Comparison of ENCODE assay signal across 8 cellular contexts in the genomic region with DNA sequence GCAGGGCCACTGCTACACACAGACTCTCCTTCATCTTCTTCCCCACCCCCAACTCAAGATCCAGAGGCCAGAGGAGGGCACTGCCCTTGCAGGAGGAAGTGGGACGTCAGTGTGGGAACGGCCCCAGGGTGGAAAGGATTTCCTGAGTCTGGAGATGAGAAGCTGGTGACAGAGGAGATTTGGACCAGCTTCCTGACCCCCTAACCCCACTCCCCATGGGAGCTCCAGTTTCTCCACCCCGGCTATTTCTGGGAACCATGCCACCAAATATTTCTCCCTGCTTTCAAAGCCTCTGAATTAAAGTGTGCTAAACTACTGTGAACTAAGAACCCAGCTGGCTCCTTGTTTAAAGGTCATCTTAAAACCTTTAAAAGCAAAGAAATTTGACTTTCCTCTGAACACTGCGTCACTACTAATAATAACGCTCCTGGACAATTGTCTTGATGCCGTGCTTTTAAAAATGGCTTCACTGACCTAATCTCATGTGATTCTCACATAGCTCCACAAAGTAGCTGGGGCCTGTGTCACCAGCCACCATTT. TPM values are rescaled to one million over a fixed set of nuclear protein-coding genes. Genes with fewer than 3 reads are reported as not detected.
A peak's percentile ranks its signal among the peaks of the same experiment; 100 is the strongest.
DNase-seq lines count a peak whose midpoint lies in the region; ATAC-seq and TF ChIP-seq lines count a peak whose summit lies in the region.

No MANE protein-coding gene starts in this region.

- no peak overlapping the region for H4K5ac ChIP-seq in H9 (ENCODE audit: insufficient read length, low read depth, low read length)

- no peak overlapping the region for H4K8ac ChIP-seq in H9 (replicated peaks; ENCODE audit: insufficient read length, low read depth, low read length)

- peak; percentile 39 for DNase-seq in H9
- DNase-seq in brain microvascular endothelial cell, result peak; percentile 93
- peak; percentile 35 for DNase-seq in kidney glomerular epithelial cell (lab: John Stamatoyannopoulos, UW)
- peak; percentile 33 for DNase-seq in stomach
- DNase-seq in activated T-helper 2 cell treated with anti-CD3 and anti-CD28 coated beads, Interferon-gamma antibody, Interleukin-2, Interleukin-4, amounts not matched to agents 10 μg/mL and 5 μg/mL and 100 μg/mL, durations not matched to agents 14 hours and 24 hours and 36 hours (ENCODE audit: low spot score), result no peak
- no peak for DNase-seq in activated CD4-positive, CD25-positive, alpha-beta regulatory T cell treated with anti-CD3 and anti-CD28 coated beads, Interleukin-2, amount 50 U/mL, for 72 hours
- no peak for DNase-seq in activated T-cell treated with anti-CD3 and anti-CD28 coated beads, Interleukin-2, amount 50 U/mL, for 48 hours

- intact Hi-C loops in stomach (cut with DNase I; ENCODE audit: low total_unique reads), result no loop called here
- intact Hi-C loops in activated T-helper 2 cell treated with anti-CD3 and anti-CD28 coated beads, Interferon-gamma antibody, Interleukin-2, Interleukin-4, amounts not matched to agents 10 μg/mL and 5 μg/mL and 100 μg/mL, durations not matched to agents 14 hours and 24 hours and 36 hours (cut with micrococcal nuclease), result no loop called here

- no peak for TF ChIP-seq POLR2A in stomach (IDR thresholded peaks at IDR 0.05)

- in situ Hi-C loops in brain microvascular endothelial cell (cut with HindIII; ENCODE audit: low pct_ligation_motif_present, low sequenced_read_pairs), result no loop called here

- no peak overlapping the region; a peak in 1 of 7 replicates for H3K27ac Mint-ChIP-seq in H9
- no peak overlapping the region for H3K27ac Mint-ChIP-seq in activated T-helper 2 cell treated with anti-CD3 and anti-CD28 coated beads, Interferon-gamma antibody, Interleukin-2, Interleukin-4, amounts not matched to agents 10 μg/mL and 5 μg/mL and 100 μg/mL, durations not matched to agents 14 hours and 24 hours and 36 hours

- no peak overlapping the region for H2BK12ac ChIP-seq in H9 (ENCODE audit: insufficient read length, low read depth, low read length)

- H4K20me1 ChIP-seq in H9 (ENCODE audit: control insufficient read depth, insufficient read depth, insufficient read length), result peaks cover 2% of the 10 kb centered on the region

- H3K23me2 ChIP-seq in H9 (ENCODE audit: insufficient read length, low read depth, low read length, poor library complexity, severe bottlenecking), result no peaks in the 10 kb centered on the region

- no peaks in the 10 kb centered on the region for H3K79me2 ChIP-seq in H9 (ENCODE audit: insufficient read depth, low read length)

- H3T11ph ChIP-seq in H9 (ENCODE audit: low read length), result no peak overlapping the region

- H3K36me3 ChIP-seq in brain microvascular endothelial cell (replicated peaks) (no peaks in the 10 kb centered on the region), stomach (no peaks in the 10 kb centered on the region)

- H3K36me3 Mint-ChIP-seq in H9 (ENCODE audit: insufficient read depth in 1 of 3, low read depth in 3 of 3), result no peaks in the 10 kb centered on the region
- peaks cover 14% of the 10 kb centered on the region for H3K36me3 Mint-ChIP-seq in activated T-helper 2 cell treated with anti-CD3 and anti-CD28 coated beads, Interferon-gamma antibody, Interleukin-2, Interleukin-4, amounts not matched to agents 10 μg/mL and 5 μg/mL and 100 μg/mL, durations not matched to agents 14 hours and 24 hours and 36 hours (ENCODE audit: low read depth)

- no peak overlapping the region for H3K23ac ChIP-seq in H9 (ENCODE audit: insufficient read length, low read depth, low read length)

- no peak overlapping the region for H2BK120ac ChIP-seq in H9 (ENCODE audit: low read depth, low read length, poor library complexity, severe bottlenecking)

- no peaks in the 10 kb centered on the region for H3K79me1 ChIP-seq in H9 (ENCODE audit: insufficient read depth, low read depth, low read length, poor library complexity, severe bottlenecking)

- H3K4me1 Mint-ChIP-seq in H9, result peaks cover 5 to 10% of the 10 kb centered on the region in 2 experiments; a peak in 3 of 4 replicates
- peaks cover 22% of the 10 kb centered on the region for H3K4me1 Mint-ChIP-seq in activated T-helper 2 cell treated with anti-CD3 and anti-CD28 coated beads, Interferon-gamma antibody, Interleukin-2, Interleukin-4, amounts not matched to agents 10 μg/mL and 5 μg/mL and 100 μg/mL, durations not matched to agents 14 hours and 24 hours and 36 hours (ENCODE audit: low read depth)

- H3K4ac ChIP-seq in H9 (ENCODE audit: low read depth, low read length), result no peak overlapping the region

- no peak overlapping the region for H3K4me3 Mint-ChIP-seq in H9
- H3K4me3 Mint-ChIP-seq in activated T-helper 2 cell treated with anti-CD3 and anti-CD28 coated beads, Interferon-gamma antibody, Interleukin-2, Interleukin-4, amounts not matched to agents 10 μg/mL and 5 μg/mL and 100 μg/mL, durations not matched to agents 14 hours and 24 hours and 36 hours (ENCODE audit: low read depth), result no peak overlapping the region

- H2BK5ac ChIP-seq in H9 (ENCODE audit: insufficient read length, low read length), result no peak overlapping the region

- H2BK15ac ChIP-seq in H9 (ENCODE audit: low read depth, low read length), result no peak overlapping the region

- TF ChIP-seq CTCF in H9 (conservative IDR thresholded peaks at IDR 0.05) (no peak), brain microvascular endothelial cell (IDR thresholded peaks at IDR 0.05; ENCODE audit: low read depth, low read length, missing control alignments) (peak; percentile 5), stomach (IDR thresholded peaks at IDR 0.05) (no peak)

- TF ChIP-seq EP300 in stomach (IDR thresholded peaks at IDR 0.05), result no peak

- H3K27me3 ChIP-seq in H9 (ENCODE audit: insufficient read depth, low read length) (no peaks in the 10 kb centered on the region), brain microvascular endothelial cell (replicated peaks) (no peaks in the 10 kb centered on the region), stomach (no peaks in the 10 kb centered on the region)

- no peak overlapping the region for H4K91ac ChIP-seq in H9 (ENCODE audit: insufficient read length, low read depth, low read length)

- H3K14ac ChIP-seq in H9 (ENCODE audit: insufficient read depth, low read length), result 0 out of 2 replicates have a peak overlapping the region, but pooled peaks have one; percentile 8

- H2AFZ ChIP-seq in H9 (ENCODE audit: low read length), result no peak overlapping the region

- no peak overlapping the region for H3K27ac ChIP-seq in H9 (ENCODE audit: insufficient read length, low read depth, low read length)
- peak overlapping the region; percentile 79 for H3K27ac ChIP-seq in brain microvascular endothelial cell
- peak overlapping the region; percentile 37 to 83 (median 71) for H3K27ac ChIP-seq in stomach

- H3K18ac ChIP-seq in H9 (ENCODE audit: insufficient read length, low read depth, low read length), result no peak overlapping the region

- ATAC-seq in GM21528 (IDR thresholded peaks at IDR 0.05; ENCODE audit: low FRiP score, unreplicated experiment), result no peak

- H3K9me3 ChIP-seq in H9 (ENCODE audit: control insufficient read depth, low read depth, low read length) (no peaks in the 10 kb centered on the region), stomach (no peaks in the 10 kb centered on the region)

- no peaks in the 10 kb centered on the region for H3K4me1 ChIP-seq in H9 (ENCODE audit: insufficient read depth, low read length)
- peaks cover 19 to 43% (median 29%) of the 10 kb centered on the region in 4 donors for H3K4me1 ChIP-seq in stomach

- no peak overlapping the region for H2BK20ac ChIP-seq in H9 (ENCODE audit: low read depth, low read length, poor library complexity, severe bottlenecking)

- WGBS in H9 (ENCODE audit: extremely low coverage, insufficient read length, low lambda C conversion rate), result no CpG with 5 or more reads among the region's 6 CpGs
- WGBS in stomach, 5 donors, result 4 to 15% (median 8%) methylated on average over 6 of the region's 6 CpGs

- H3K9me3 Mint-ChIP-seq in H9, result no peaks in the 10 kb centered on the region
- H3K9me3 Mint-ChIP-seq in activated T-helper 2 cell treated with anti-CD3 and anti-CD28 coated beads, Interferon-gamma antibody, Interleukin-2, Interleukin-4, amounts not matched to agents 10 μg/mL and 5 μg/mL and 100 μg/mL, durations not matched to agents 14 hours and 24 hours and 36 hours, result peaks cover 14% of the 10 kb centered on the region

- no peak overlapping the region for H3K4me2 ChIP-seq in H9 (ENCODE audit: insufficient read depth, insufficient read length, low read length)

- H2AK5ac ChIP-seq in H9 (ENCODE audit: insufficient read length, low read length), result no peak overlapping the region

- H3K4me3 ChIP-seq in brain microvascular endothelial cell (ENCODE audit: low read depth, low read length), result no peak overlapping the region
- H3K4me3 ChIP-seq in stomach, result no peak overlapping the region

- H3K56ac ChIP-seq in H9 (ENCODE audit: insufficient read length, low read depth, low read length), result no peak overlapping the region

- peaks cover 10% of the 10 kb centered on the region; the same call in 1 of the 2 replicates for H3K27me3 Mint-ChIP-seq in H9 (ENCODE audit: low read depth)
- peaks cover 4% of the 10 kb centered on the region for H3K27me3 Mint-ChIP-seq in activated T-helper 2 cell treated with anti-CD3 and anti-CD28 coated beads, Interferon-gamma antibody, Interleukin-2, Interleukin-4, amounts not matched to agents 10 μg/mL and 5 μg/mL and 100 μg/mL, durations not matched to agents 14 hours and 24 hours and 36 hours (ENCODE audit: low read depth)

- H3K9ac ChIP-seq in H9 (ENCODE audit: extremely low read depth, insufficient read length, low read length), result no peak overlapping the region

RNA-seq across cellular contexts. Expression of gene CWC15, which starts 46.6 kb away (rescaled TPM):
- total RNA-seq in H9 (2021) (76.9 and 89.2 TPM in 2 replicates), stomach (10 to 100 TPM in 4 of 5 donors, 1 to 10 TPM in 1; 8.2 to 47.2 (median 37.5) TPM)
- 10 to 100 TPM; 53.9 to 88.9 (median 56.7) TPM for polyA plus RNA-seq in stomach
- 86.1 and 94.4 TPM in 2 replicates for total RNA-seq in activated T-helper 2 cell treated with anti-CD3 and anti-CD28 coated beads, Interferon-gamma antibody, Interleukin-2, Interleukin-4, amounts not matched to agents 10 μg/mL and 5 μg/mL and 100 μg/mL, durations not matched to agents 14 hours and 24 hours and 36 hours

RNA-seq across cellular contexts. Expression of gene KDM4D, which starts 46.7 kb away (rescaled TPM):
- 1.4 and 1.9 TPM in 2 replicates for total RNA-seq in H9 (2021)
- under 1 TPM in 2 of 5 donors, not detected in 3; 0.58 to 0.73 TPM for total RNA-seq in stomach
- polyA plus RNA-seq in stomach, result under 1 TPM; 0.12 to 0.31 (median 0.25) TPM
- total RNA-seq in activated T-helper 2 cell treated with anti-CD3 and anti-CD28 coated beads, Interferon-gamma antibody, Interleukin-2, Interleukin-4, amounts not matched to agents 10 μg/mL and 5 μg/mL and 100 μg/mL, durations not matched to agents 14 hours and 24 hours and 36 hours, result 0.48 and 0.84 TPM in 2 replicates

Comparison
In these comparisons a context has a peak if more than half of its experiments do, and no peak if none do; other contexts are left out.
1. DNase-seq: peak in H9 (single experiment), brain microvascular endothelial cell (single experiment), kidney glomerular epithelial cell (single experiment) and stomach (single experiment); none in activated T-helper 2 cell treated with anti-CD3 and anti-CD28 coated beads, Interferon-gamma antibody, Interleukin-2, Interleukin-4, amounts not matched to agents 10 μg/mL and 5 μg/mL and 100 μg/mL, durations not matched to agents 14 hours and 24 hours and 36 hours (single experiment), activated CD4-positive, CD25-positive, alpha-beta regulatory T cell treated with anti-CD3 and anti-CD28 coated beads, Interleukin-2, amount 50 U/mL, for 72 hours (single experiment) and activated T-cell treated with anti-CD3 and anti-CD28 coated beads, Interleukin-2, amount 50 U/mL, for 48 hours (0 of 2).